Comparison of ENCODE assay signal across 8 cellular contexts in the genomic region with DNA sequence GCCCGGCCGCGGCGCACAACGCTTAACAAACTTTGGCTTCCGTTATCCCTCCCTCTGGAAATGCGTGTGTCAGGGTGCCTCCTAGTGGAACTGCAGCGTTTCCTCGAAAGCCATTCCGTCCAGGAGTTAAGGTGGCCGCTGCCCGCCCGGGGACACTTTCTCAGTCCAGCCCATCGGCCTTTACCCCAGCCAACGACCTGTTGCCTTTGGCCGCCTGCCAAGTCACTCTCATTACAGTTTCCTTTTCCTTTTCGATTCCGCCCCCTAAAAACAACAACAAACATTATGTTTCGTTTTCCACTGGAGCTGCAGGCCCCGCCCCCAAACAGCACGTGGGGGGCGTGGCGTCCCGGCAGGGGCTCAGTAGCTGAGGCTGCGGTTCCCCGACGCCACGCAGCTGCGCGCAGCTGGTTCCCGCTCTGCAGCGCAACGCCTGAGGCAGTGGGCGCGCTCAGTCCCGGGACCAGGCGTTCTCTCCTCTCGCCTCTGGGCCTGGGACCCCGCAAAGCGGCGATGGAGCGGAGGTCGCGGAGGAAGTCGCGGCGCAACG. TPM values are rescaled to one million over a fixed set of nuclear protein-coding genes. Genes with fewer than 3 reads are reported as not detected.
DNase-seq lines count a peak whose midpoint lies in the region; ATAC-seq and TF ChIP-seq lines count a peak whose summit lies in the region.

A gene (plus strand): TSS at position 363 of the 550 bp plus-strand sequence. CDS start 151 bp downstream, at position 514.

- peaks cover 9% of the 10 kb centered on the region for H3K4me1 ChIP-seq in mononuclear cell (ENCODE audit: insufficient read depth, low read length)

- peak within 1 kb of the TSS; percentile 85 for H3K27ac Mint-ChIP-seq in CD4-positive, alpha-beta T cell

- H3K27ac ChIP-seq in CD4-positive, alpha-beta T cell (ENCODE audit: low read depth, low read length): peak within 1 kb of the TSS; percentile 6
- no peak within 1 kb of the TSS for H3K27ac ChIP-seq in epithelial cell of prostate

- H3K4me3 ChIP-seq in mononuclear cell (ENCODE audit: low read length): peak within 1 kb of the TSS; percentile 76

- intact Hi-C loops in CD4-positive, alpha-beta T cell (cut with DNase I, micrococcal nuclease): loop anchor here (1.0 to 10.0 kb wide), 6 partner anchors 65 to 1522 kb away; a partner anchor contains a TSS

- peak within 1 kb of the TSS; percentile 96 for H3K4me3 Mint-ChIP-seq in CD4-positive, alpha-beta T cell

- H3K9me3 Mint-ChIP-seq in CD4-positive, alpha-beta T cell: no peaks in the 10 kb centered on the region

- CTCF ChIA-PET in CD4-positive, alpha-beta T cell (lab: Charles Lee): interaction anchor here (1.1 to 1.6 kb wide), 3 partner anchors 12 to 78 kb away, joined by 3 to 5 read pairs (median 4); a partner anchor contains a TSS

- H3K27me3 Mint-ChIP-seq in CD4-positive, alpha-beta T cell: no peaks in the 10 kb centered on the region

- no peaks in the 10 kb centered on the region for H3K9me3 ChIP-seq in CD4-positive, alpha-beta T cell (ENCODE audit: control insufficient read depth, low read length)
- H3K9me3 ChIP-seq in mononuclear cell (ENCODE audit: low read depth, low read length): no peaks in the 10 kb centered on the region

- ATAC-seq in CD4-positive, alpha-beta T cell (ENCODE audit: poor library complexity): peak; percentile 96
- ATAC-seq in GM19328 (IDR thresholded peaks at IDR 0.05; ENCODE audit: unreplicated experiment) (peak; percentile 91), HG03469 (IDR thresholded peaks at IDR 0.05; ENCODE audit: unreplicated experiment) (peak; percentile 86)

- TF ChIP-seq CTCF in CD4-positive, alpha-beta T cell (IDR thresholded peaks at IDR 0.05): peak; percentile 32

- POLR2A ChIA-PET in CD4-positive, alpha-beta T cell (lab: Charles Lee): interaction anchor here (0.6 to 4.6 kb wide), 31 partner anchors 9 to 1522 kb away, joined by 3 to 155 read pairs (median 5); a partner anchor contains a TSS

- no peaks in the 10 kb centered on the region for H3K27me3 ChIP-seq in CD4-positive, alpha-beta T cell (ENCODE audit: control insufficient read depth, insufficient read depth, low read length)
- H3K27me3 ChIP-seq in mononuclear cell (ENCODE audit: insufficient read depth, low read length): no peaks in the 10 kb centered on the region

- H3K4me1 Mint-ChIP-seq in CD4-positive, alpha-beta T cell (ENCODE audit: low read depth): peaks cover 42% of the 10 kb centered on the region

- peaks cover 17% of the 10 kb centered on the region for H3K36me3 Mint-ChIP-seq in CD4-positive, alpha-beta T cell (ENCODE audit: low read depth)

- peak; percentile 83 to 94 (median 88) for DNase-seq in CD4-positive, alpha-beta T cell
- peak; percentile 73 for DNase-seq in NOMO-1 treated with dmso at 0.1 percent for 144 hours (lab: John Stamatoyannopoulos, UW; ENCODE audit: unreplicated experiment)
- DNase-seq in activated CD8-positive, alpha-beta memory T cell treated with anti-CD3 and anti-CD28 coated beads, Interleukin-2, amount 50 U/mL, for 48 hours: peak; percentile 92
- peak; percentile 48 for DNase-seq in epithelial cell of prostate (ENCODE audit: low read depth, low spot score)
- DNase-seq in stimulated activated CD8-positive, alpha-beta memory T cell treated with anti-CD3 and anti-CD28 coated beads, Interleukin-2, amount 100 ng/mL, for 48 hours (ENCODE audit: low read depth in 2 of 2): peak; percentile 70 to 73

RNA-seq across cellular contexts. Expression of the gene that starts here (rescaled TPM):
- 10 to 100 TPM; 23.6 to 23.9 TPM for total RNA-seq in CD4-positive, alpha-beta T cell
- 12.0 TPM for total RNA-seq in mononuclear cell
